In the genomic region with DNA sequence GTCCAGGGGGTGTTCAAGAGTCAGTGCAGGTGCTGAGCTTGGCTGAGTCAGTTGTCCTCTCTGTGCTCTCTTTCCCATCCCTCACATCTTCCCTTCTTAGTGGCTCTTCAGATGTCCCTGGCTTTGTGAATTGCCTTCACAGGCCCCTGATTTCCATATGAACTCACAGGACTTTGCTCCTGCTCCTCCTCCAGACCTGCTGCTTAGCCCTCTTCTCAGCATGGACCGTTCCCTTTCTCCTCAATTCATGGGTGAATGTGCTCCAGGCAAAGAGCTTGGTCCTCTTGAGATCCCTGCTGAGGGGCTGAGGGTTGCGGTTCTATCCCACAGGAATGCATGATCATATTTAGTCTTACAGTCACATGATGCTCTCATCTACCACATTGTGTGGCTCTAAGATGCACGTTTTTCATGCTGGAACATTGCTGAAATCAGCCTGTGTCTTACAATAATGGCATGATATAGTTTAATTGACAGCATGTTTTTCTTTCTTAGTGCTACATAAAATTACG, we compare ENCODE assay signal across 25 cellular contexts. TPM values are rescaled to one million over a fixed set of nuclear protein-coding genes. Genes with fewer than 3 reads are reported as not detected.
A peak's percentile ranks its signal among the peaks of the same experiment; 100 is the strongest.
DNase-seq lines count a peak whose midpoint lies in the region; ATAC-seq and TF ChIP-seq lines count a peak whose summit lies in the region.
"Had no signal": no experiment of that assay in that cellular context is flagged by ENCODE, and none has a peak within 500 bp of the region (broad histone marks: within the 10 kb centered on the region; RNA-seq: fewer than 3 reads in every experiment).

No MANE protein-coding gene starts in this region.

- no peaks in the 10 kb centered on the region for H3K36me3 ChIP-seq in heart left ventricle
- H3K36me3 ChIP-seq: cardiac muscle cell, tibial nerve had no signal

- no peak overlapping the region for H3K4me3 ChIP-seq in heart left ventricle
- H3K4me3 ChIP-seq: cardiac muscle cell, dorsolateral prefrontal cortex, tibial nerve had no signal

- no peak overlapping the region for H3K27ac ChIP-seq in heart left ventricle
- H3K27ac ChIP-seq: cardiac muscle cell, epithelial cell of prostate, parathyroid adenoma, tibial nerve had no signal

- peaks cover 0 to 33% (median 3%) of the 10 kb centered on the region in 9 donors for H3K27me3 ChIP-seq in heart left ventricle
- H3K27me3 ChIP-seq: dorsolateral prefrontal cortex, tibial nerve had no signal

- H3K9me3 ChIP-seq in heart left ventricle = no peaks in the 10 kb centered on the region
- H3K9me3 ChIP-seq: tibial nerve had no signal

- 61 to 68% (median 63%) methylated on average over 4 of the region's 4 CpGs for WGBS in heart left ventricle, 4 donors

- TF ChIP-seq CTCF in heart left ventricle (IDR thresholded peaks at IDR 0.05) = no peak

- DNase-seq in DMS79 (lab: John Stamatoyannopoulos, UW) (peak; percentile 92), NCI-H2107 treated with DMSO at 0.1 percent for 48 hours (lab: John Stamatoyannopoulos, UW; ENCODE audit: unreplicated experiment) (peak; percentile 99), astrocyte of the hippocampus (ENCODE audit: low read depth, low spot score) (peak; percentile 7), cortex of kidney (lab: John Stamatoyannopoulos, UW) (no peak), heart left ventricle (no peak), SKM-1 treated with dmso at 0.1 percent for 144 hours (lab: John Stamatoyannopoulos, UW; ENCODE audit: unreplicated experiment) (no peak)
- DNase-seq: activated CD4-positive, alpha-beta T cell treated with anti-CD3 and anti-CD28 coated beads, Interleukin-2, amount 10 ng/mL, durations not matched to agents 7 days and 5 days; activated CD8-positive, alpha-beta memory T cell treated with anti-CD3 and anti-CD28 coated beads, Interleukin-2, amount 50 U/mL, for 48 hours; activated effector memory CD4-positive, alpha-beta T cell treated with Interleukin-2 at 50 U/mL for 16 hours; DND-41; dorsolateral prefrontal cortex; GOT3; KG1; natural killer cell; NCI-H1048; RPMI8226; stimulated activated naive CD8-positive, alpha-beta T cell treated with anti-CD3 and anti-CD28 coated beads, Interleukin-15, Interleukin-2, amounts not matched to agents 100 U/mL and 50 U/mL, for 24 hours had no signal

- peaks cover 0 to 4% (median 0%) of the 10 kb centered on the region in 12 donors for H3K4me1 ChIP-seq in heart left ventricle
- H3K4me1 ChIP-seq: parathyroid adenoma, tibial nerve had no signal

- intact Hi-C loops in heart left ventricle (cut with DNase I) = no loop called here

- ATAC-seq in HG02763 (IDR thresholded peaks at IDR 0.05; ENCODE audit: unreplicated experiment) (peak; percentile 5), heart left ventricle (no peak), GM21423 (IDR thresholded peaks at IDR 0.05; ENCODE audit: unreplicated experiment) (no peak)
- ATAC-seq: natural killer cell, sciatic nerve had no signal

- TF ChIP-seq POLR2A in heart left ventricle (IDR thresholded peaks at IDR 0.05) = no peak

RNA-seq across cellular contexts. Expression of a gene that starts 30.5 kb away (rescaled TPM):
- 1 to 10 TPM in 1 of 9 donors, under 1 TPM in 8; 0.02 to 1.9 (median 0.13) TPM for total RNA-seq in heart left ventricle
- polyA plus RNA-seq in heart left ventricle = under 1 TPM; 0.03 to 0.08 TPM
- total RNA-seq: activated CD4-positive, alpha-beta T cell treated with anti-CD3 and anti-CD28 coated beads, Interleukin-2, amount 10 ng/mL, durations not matched to agents 7 days and 5 days; tibial nerve had no signal
- polyA plus RNA-seq: AG04450, cardiac muscle cell had no signal

Comparison
In these comparisons a context has a peak if more than half of its experiments do, and no peak if none do; other contexts are left out.
1. DNase-seq: peak in DMS79 (single experiment), NCI-H2107 treated with DMSO at 0.1 percent for 48 hours (single experiment) and astrocyte of the hippocampus (single experiment); none in cortex of kidney (single experiment), heart left ventricle (0 of 5) and SKM-1 treated with dmso at 0.1 percent for 144 hours (single experiment).